In genomic region chr19:8004723-8005513, GRCh38 we compare ENCODE assay signal across 9 cellular contexts. TPM values are rescaled to one million over a fixed set of nuclear protein-coding genes. Genes with fewer than 3 reads are reported as not detected.
DNase-seq lines count a peak whose midpoint lies in the region; ATAC-seq and TF ChIP-seq lines count a peak whose summit lies in the region.
"Had no signal": no experiment of that assay in that cellular context is flagged by ENCODE, and none has a peak within 500 bp of the region (broad histone marks: within the 10 kb centered on the region; RNA-seq: fewer than 3 reads in every experiment).

No MANE protein-coding gene starts in this region.

- peak overlapping the region; percentile 1 for H2AFZ ChIP-seq in neuronal stem cell (ENCODE audit: low read length)

- H2BK120ac ChIP-seq in neuronal stem cell (ENCODE audit: low read depth, low read length), result peak overlapping the region; percentile 8

- peak overlapping the region; percentile 72 for H2BK5ac ChIP-seq in neuronal stem cell (ENCODE audit: low read length)

- WGBS in neuronal stem cell (ENCODE audit: extremely low coverage in 2 of 2, insufficient read length in 2 of 2, insufficient replicate concordance in 1 of 2), 2 donors, result no CpG with 5 or more reads among the region's 74 CpGs

- H3K27ac ChIP-seq in HL-60 (replicated peaks), result peak overlapping the region; percentile 64
- peak overlapping the region; percentile 2 for H3K27ac ChIP-seq in neuronal stem cell (replicated peaks; ENCODE audit: low read length)

- peak overlapping the region; percentile 30 for H2BK12ac ChIP-seq in neuronal stem cell (ENCODE audit: low read length)

- H3K36me3 ChIP-seq in neuronal stem cell (replicated peaks in 1 of 2; ENCODE audit: control insufficient read depth in 2 of 2, insufficient read depth in 2 of 2, low read length in 2 of 2), result peaks cover 13 to 37% of the 10 kb centered on the region in 2 donors

- peak overlapping the region; percentile 33 for H3K18ac ChIP-seq in neuronal stem cell (ENCODE audit: low read length)

- H2BK15ac ChIP-seq in neuronal stem cell (ENCODE audit: low read length), result no peak overlapping the region

- no peak overlapping the region for H4K91ac ChIP-seq in neuronal stem cell (ENCODE audit: low read depth, low read length, poor library complexity)

- ATAC-seq in GM19463 (IDR thresholded peaks at IDR 0.05; ENCODE audit: unreplicated experiment) (peak; percentile 26), esophagus mucosa (peak; percentile 9)

- no peaks in the 10 kb centered on the region for H3K27me3 ChIP-seq in HL-60 (ENCODE audit: insufficient read depth, poor library complexity, severe bottlenecking)
- no peaks in the 10 kb centered on the region for H3K27me3 ChIP-seq in neuronal stem cell (ENCODE audit: control insufficient read depth in 3 of 3, insufficient read depth in 3 of 3, low read depth in 1 of 3, low read length in 3 of 3)

- H3K4me3 ChIP-seq in HL-60 (replicated peaks; ENCODE audit: insufficient read depth, low read length) (peak overlapping the region; percentile 74), neuronal stem cell (ENCODE audit: low read length in 2 of 2) (peak overlapping the region; percentile 79 to 98)

- H2AK5ac ChIP-seq in neuronal stem cell (ENCODE audit: low read depth, low read length), result peak overlapping the region; percentile 61

- peaks cover 14% of the 10 kb centered on the region for H3K79me1 ChIP-seq in neuronal stem cell (ENCODE audit: low read depth, low read length)

- H4K8ac ChIP-seq in neuronal stem cell (ENCODE audit: low read depth, low read length), result no peak overlapping the region

- H3K14ac ChIP-seq in neuronal stem cell (ENCODE audit: low read length), result no peak overlapping the region

- no peak for TF ChIP-seq CTCF in HL-60 (IDR thresholded peaks at IDR 0.05; ENCODE audit: insufficient read depth, low read length)

- H3K4ac ChIP-seq in neuronal stem cell (ENCODE audit: low read length), result no peak overlapping the region

- peak overlapping the region; percentile 89 for H3K9ac ChIP-seq in neuronal stem cell (ENCODE audit: low read depth, low read length, poor library complexity)

- no peaks in the 10 kb centered on the region for H3K9me3 ChIP-seq in neuronal stem cell (replicated peaks in 1 of 2; ENCODE audit: control insufficient read depth in 2 of 2, insufficient read depth in 1 of 2, low read depth in 1 of 2, low read length in 2 of 2)

- peak; percentile 20 for DNase-seq in CD1c-positive myeloid dendritic cell (ENCODE audit: extremely low spot score)
- DNase-seq in HL-60 (ENCODE audit: low read depth in 1 of 2, low spot score in 1 of 2), result peak; percentile 22 to 30
- DNase-seq in activated CD4-positive, alpha-beta T cell treated with anti-CD3 and anti-CD28 coated beads, Interleukin-2, amount 50 U/mL, for 1 hour, result peak; percentile 6
- no peak for DNase-seq in neuronal stem cell (ENCODE audit: low spot score)
- no peak for DNase-seq in NCI-H187 (lab: John Stamatoyannopoulos, UW)
- DNase-seq in SHP77 treated with DMSO at 0.1 percent for 48 hours (lab: John Stamatoyannopoulos, UW), result no peak

- H3K4me2 ChIP-seq in neuronal stem cell (ENCODE audit: insufficient read depth, low read length, poor library complexity, severe bottlenecking), result peak overlapping the region; percentile 85

- peaks cover 11 to 13% of the 10 kb centered on the region in 2 donors for H3K4me1 ChIP-seq in neuronal stem cell (ENCODE audit: control insufficient read depth in 2 of 2, insufficient read depth in 1 of 2, low read depth in 1 of 2, low read length in 2 of 2)

- H3K23ac ChIP-seq in neuronal stem cell (ENCODE audit: low read depth, low read length, poor library complexity), result peak overlapping the region; percentile 38

RNA-seq across cellular contexts. Expression of gene ELAVL1, which starts 0.5 kb away (rescaled TPM):
- total RNA-seq in esophagus mucosa, result 48.7 TPM
- 102 TPM for polyA plus RNA-seq in neuronal stem cell (2013, experiment 1 of 2)
- 99.9 TPM for polyA plus RNA-seq in neuronal stem cell (2013, experiment 2 of 2)

RNA-seq across cellular contexts. Expression of gene CCL25, which starts 47.6 kb away (rescaled TPM):
- not detected for total RNA-seq in esophagus mucosa
- 0.36 TPM for polyA plus RNA-seq in neuronal stem cell (2013, experiment 1 of 2)
- polyA plus RNA-seq in neuronal stem cell (2013, experiment 2 of 2), result 0.60 TPM
- total RNA-seq: SK-MEL-5 had no signal

Comparison
In these comparisons a context has a peak if more than half of its experiments do, and no peak if none do; other contexts are left out.
1. DNase-seq: peak in CD1c-positive myeloid dendritic cell (single experiment), HL-60 (2 of 2) and activated CD4-positive, alpha-beta T cell treated with anti-CD3 and anti-CD28 coated beads, Interleukin-2, amount 50 U/mL, for 1 hour (single experiment); none in neuronal stem cell (single experiment), NCI-H187 (0 of 2) and SHP77 treated with DMSO at 0.1 percent for 48 hours (single experiment).